11 cellular contexts compared by ENCODE assay signal in the genomic region with DNA sequence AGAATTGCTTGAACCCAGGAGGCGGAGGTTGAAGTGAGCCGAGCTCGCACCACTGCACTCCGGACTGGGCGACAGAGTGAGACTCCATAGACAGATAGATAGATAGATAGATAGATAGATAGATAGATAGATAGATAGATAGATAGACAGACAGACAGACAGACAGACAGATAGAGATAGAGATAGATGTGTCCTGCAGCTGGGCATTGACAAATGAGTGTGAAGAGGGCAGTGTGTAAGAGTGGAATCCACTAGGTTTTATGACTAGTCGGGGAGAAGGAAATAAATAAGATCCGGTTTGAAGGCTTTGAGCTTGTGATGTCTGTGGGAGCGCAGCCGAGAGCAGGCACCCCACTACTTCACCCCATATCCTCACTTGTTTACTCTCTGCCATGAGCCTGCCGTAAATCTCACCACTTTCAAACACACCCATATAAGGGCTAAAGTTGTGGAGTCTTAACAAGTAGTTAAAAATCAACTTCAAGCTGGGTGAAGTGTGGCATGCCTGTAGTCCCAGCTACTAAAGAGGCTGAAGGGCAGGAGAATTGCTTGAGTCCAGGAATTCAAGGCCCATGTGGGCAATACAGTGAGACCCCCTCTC. TPM values are rescaled to one million over a fixed set of nuclear protein-coding genes. Genes with fewer than 3 reads are reported as not detected.
A peak's percentile ranks its signal among the peaks of the same experiment; 100 is the strongest.
DNase-seq lines count a peak whose midpoint lies in the region; ATAC-seq and TF ChIP-seq lines count a peak whose summit lies in the region.
"Had no signal": no experiment of that assay in that cellular context is flagged by ENCODE, and none has a peak within 500 bp of the region (broad histone marks: within the 10 kb centered on the region; RNA-seq: fewer than 3 reads in every experiment).

No MANE protein-coding gene starts in this region.

- in situ Hi-C loops in Panc1 (cut with HindIII; ENCODE audit: low pct_unique_long_range_greater_than_20kb, low sequenced_read_pairs), result no loop called here

- no peaks in the 10 kb centered on the region for H3K9me3 ChIP-seq in Panc1 (ENCODE audit: control insufficient read depth, insufficient read depth, low read depth, low read length)
- H3K9me3 ChIP-seq: vagina had no signal

- H3K36me3 ChIP-seq in Panc1 (ENCODE audit: control insufficient read depth, insufficient read depth, low read length), result no peaks in the 10 kb centered on the region
- H3K36me3 ChIP-seq: vagina had no signal

- H3K4me1 ChIP-seq in Panc1 (ENCODE audit: control insufficient read depth, insufficient read depth, low read length), result peaks cover 16% of the 10 kb centered on the region

- H3K27ac Mint-ChIP-seq in dendritic cell treated with granulocyte-macrophage colony-stimulating factor and Interleukin-4, amounts not matched to agents 40 ng/mL and 50 ng/mL, for 4 days, result peak overlapping the region; percentile 86
- peak overlapping the region; percentile 67 to 91 (median 90) for H3K27ac Mint-ChIP-seq in nephron

- no peaks in the 10 kb centered on the region for H3K27me3 Mint-ChIP-seq in dendritic cell treated with granulocyte-macrophage colony-stimulating factor and Interleukin-4, amounts not matched to agents 40 ng/mL and 50 ng/mL, for 4 days
- peaks cover 21% of the 10 kb centered on the region for H3K27me3 Mint-ChIP-seq in nephron (ENCODE audit: low read depth)

- intact Hi-C loops in Panc1 (cut with micrococcal nuclease; ENCODE audit: unreplicated experiment), result no loop called here
- intact Hi-C loops in dendritic cell treated with granulocyte-macrophage colony-stimulating factor and Interleukin-4, amounts not matched to agents 40 ng/mL and 50 ng/mL, for 4 days (cut with micrococcal nuclease), result no loop called here

- peak overlapping the region; percentile 57; the same call in 1 of the 2 replicates for H3K27ac ChIP-seq in Panc1 (ENCODE audit: low read length)
- H3K27ac ChIP-seq: vagina had no signal

- peaks cover 28% of the 10 kb centered on the region for H3K36me3 Mint-ChIP-seq in dendritic cell treated with granulocyte-macrophage colony-stimulating factor and Interleukin-4, amounts not matched to agents 40 ng/mL and 50 ng/mL, for 4 days (ENCODE audit: low read depth)
- peaks cover 6% of the 10 kb centered on the region for H3K36me3 Mint-ChIP-seq in nephron (ENCODE audit: low read depth)

- H3K27me3 ChIP-seq in Panc1 (ENCODE audit: control insufficient read depth, insufficient read depth, low read length), result no peaks in the 10 kb centered on the region
- H3K27me3 ChIP-seq: vagina had no signal

- no TSS peak for BruUV-seq in Panc1 (replicated peaks; lab: Mats Ljungman, UMichigan)

- DNase-seq in activated CD4-positive, alpha-beta T cell treated with anti-CD3 and anti-CD28 coated beads, Interleukin-2, amount 50 U/mL, for 1 hour, result peak; percentile 29
- DNase-seq in activated CD4-positive, alpha-beta T cell treated with anti-CD3 and anti-CD28 coated beads for 48 hours, result no peak
- DNase-seq in Panc1 (ENCODE audit: low read depth, low spot score) (no peak), GF-D8 (lab: John Stamatoyannopoulos, UW) (no peak)
- DNase-seq: NCI-H748 treated with DMSO at 0.1 percent for 48 hours, SHP77 treated with DMSO at 0.1 percent for 48 hours had no signal

- TF ChIP-seq CTCF in Panc1 (IDR thresholded peaks at IDR 0.05) (no peak), nephron (IDR thresholded peaks at IDR 0.05; ENCODE audit: unreplicated experiment in 3 of 3) (no peak)

- H3K4me3 Mint-ChIP-seq in dendritic cell treated with granulocyte-macrophage colony-stimulating factor and Interleukin-4, amounts not matched to agents 40 ng/mL and 50 ng/mL, for 4 days, result no peak overlapping the region
- peak overlapping the region; percentile 86 to 95 (median 91) for H3K4me3 Mint-ChIP-seq in nephron

- no peaks in the 10 kb centered on the region for H3K9me3 Mint-ChIP-seq in dendritic cell treated with granulocyte-macrophage colony-stimulating factor and Interleukin-4, amounts not matched to agents 40 ng/mL and 50 ng/mL, for 4 days
- no peaks in the 10 kb centered on the region for H3K9me3 Mint-ChIP-seq in nephron

- no peak overlapping the region for H3K4me3 ChIP-seq in Panc1 (ENCODE audit: low read depth in 2 of 2, low read length in 2 of 2)
- H3K4me3 ChIP-seq: vagina had no signal

- CTCF ChIA-PET in Panc1 (lab: Charles Lee), result interaction anchor here (0.6 kb wide), 1 partner anchor 50 kb away, joined by 5 read pairs; no protein-coding TSS in a partner anchor

- ATAC-seq in Panc1 (no peak), GM19455 (IDR thresholded peaks at IDR 0.05; ENCODE audit: unreplicated experiment) (no peak), HG03135 (IDR thresholded peaks at IDR 0.05; ENCODE audit: unreplicated experiment) (no peak)

- POLR2A ChIA-PET in Panc1 (lab: Charles Lee), result interaction anchor here (0.6 kb wide), 1 partner anchor 126 kb away, joined by 7 read pairs; no protein-coding TSS in a partner anchor

- peaks cover 74% of the 10 kb centered on the region for H3K4me1 Mint-ChIP-seq in dendritic cell treated with granulocyte-macrophage colony-stimulating factor and Interleukin-4, amounts not matched to agents 40 ng/mL and 50 ng/mL, for 4 days (ENCODE audit: low read depth)
- peaks cover 44% of the 10 kb centered on the region for H3K4me1 Mint-ChIP-seq in nephron

RNA-seq across cellular contexts. Expression of gene SUSD1, which starts 1.4 kb away (rescaled TPM):
- total RNA-seq in Panc1 (2021; ENCODE audit: unreplicated experiment), result 15.3 TPM
- 9.8 TPM for polyA plus RNA-seq in Panc1 (2012; ENCODE audit: insufficient read length)
